In genomic region chr1:175936736-175937135, GRCh38 we compare ENCODE assay signal across 28 cellular contexts.
"Had no signal": no experiment of that assay in that cellular context is flagged by ENCODE, and none has a peak within 500 bp of the region (broad histone marks: within the 10 kb centered on the region; RNA-seq: fewer than 3 reads in every experiment).

No MANE protein-coding gene starts in this region.

- H3K27me3 Mint-ChIP-seq: naive thymus-derived CD4-positive, alpha-beta T cell; natural killer cell treated with Interleukin-12 subunit alpha and Interleukin-12 subunit beta and Interleukin-15 and Interleukin-18, amount 100 ng/mL, for 72 hours; progenitor cell of endocrine pancreas; stimulated activated memory B cell treated with anti-CD40 and anti-IgM and Interleukin-4, amounts not matched to agents 10 μg/mL and 1 μg/mL and 100 μg/mL, for 72 hours; stimulated activated naive CD8-positive, alpha-beta T cell treated with anti-CD3 and anti-CD28 coated beads, Interleukin-15, amount 100 ng/mL, for 72 hours had no signal

- H3K9me3 ChIP-seq: left lung, lower lobe of right lung, mucosa of descending colon, ovary, right atrium auricular region, right lobe of liver, thyroid gland, transverse colon, upper lobe of left lung, vagina had no signal

- H3K9me3 Mint-ChIP-seq: natural killer cell treated with Interleukin-12 subunit alpha and Interleukin-12 subunit beta and Interleukin-15 and Interleukin-18, amount 100 ng/mL, for 72 hours had no signal

- H3K27ac Mint-ChIP-seq: naive thymus-derived CD4-positive, alpha-beta T cell; natural killer cell treated with Interleukin-12 subunit alpha and Interleukin-12 subunit beta and Interleukin-15 and Interleukin-18, amount 100 ng/mL, for 72 hours; stimulated activated memory B cell treated with anti-CD40 and anti-IgM and Interleukin-4, amounts not matched to agents 10 μg/mL and 1 μg/mL and 100 μg/mL, for 72 hours; stimulated activated naive CD8-positive, alpha-beta T cell treated with anti-CD3 and anti-CD28 coated beads, Interleukin-15, amount 100 ng/mL, for 72 hours had no signal

- H3K4me1 ChIP-seq: left lung, lower lobe of right lung, right atrium auricular region, right lobe of liver, thyroid gland, transverse colon, upper lobe of left lung, vagina had no signal

- H3K4me2 ChIP-seq: smooth muscle cell had no signal

- H3K27ac ChIP-seq: left lung, lower lobe of right lung, ovary, right atrium auricular region, right lobe of liver, thyroid gland, transverse colon, upper lobe of left lung, vagina had no signal

- H3K27me3 ChIP-seq: left lung, ovary, right atrium auricular region, right lobe of liver, thyroid gland, transverse colon, upper lobe of left lung, vagina had no signal

- H3K4me1 Mint-ChIP-seq: naive thymus-derived CD4-positive, alpha-beta T cell; stimulated activated memory B cell treated with anti-CD40 and anti-IgM and Interleukin-4, amounts not matched to agents 10 μg/mL and 1 μg/mL and 100 μg/mL, for 72 hours; stimulated activated naive CD8-positive, alpha-beta T cell treated with anti-CD3 and anti-CD28 coated beads, Interleukin-15, amount 100 ng/mL, for 72 hours had no signal

- FAIRE-seq: keratinocyte had no signal

- H3K4me3 ChIP-seq: left lung, lower lobe of right lung, mucosa of descending colon, ovary, right atrium auricular region, right lobe of liver, smooth muscle cell, thyroid gland, transverse colon, upper lobe of left lung, vagina had no signal

- DNase-seq: hippocampal formation; kidney glomerular epithelial cell; left colon; left lung; lower lobe of right lung; mammary epithelial cell; midbrain; mucosa of descending colon; naive thymus-derived CD4-positive, alpha-beta T cell; ovary; right lobe of liver; stimulated activated CD4-positive, alpha-beta T cell treated with anti-CD3 and anti-CD28 coated beads, Interleukin-1b, Interleukin-23, amount 100 ng/mL, for 48 hours; stimulated activated CD4-positive, alpha-beta T cell treated with anti-CD3 and anti-CD28 coated beads, Interleukin-2, amount 100 ng/mL, for 48 hours; stimulated activated CD4-positive, alpha-beta T cell treated with anti-CD3 and anti-CD28 coated beads, Interleukin-4, amount 100 ng/mL, for 4 hours; stimulated activated CD8-positive, alpha-beta memory T cell treated with anti-CD3 and anti-CD28 coated beads, Interleukin-4, amount 100 ng/mL, for 48 hours; stimulated activated naive CD4-positive, alpha-beta T cell treated with Interleukin-2 at 50 U/mL for 16 hours; stimulated activated naive CD8-positive, alpha-beta T cell treated with anti-CD3 and anti-CD28 coated beads, Interleukin-15, amount 100 ng/mL, for 72 hours; substantia nigra; thyroid gland; transverse colon; upper lobe of left lung had no signal

- H3K36me3 ChIP-seq: ovary had no signal

- H3K4me3 Mint-ChIP-seq: naive thymus-derived CD4-positive, alpha-beta T cell; natural killer cell treated with Interleukin-12 subunit alpha and Interleukin-12 subunit beta and Interleukin-15 and Interleukin-18, amount 100 ng/mL, for 72 hours; stimulated activated memory B cell treated with anti-CD40 and anti-IgM and Interleukin-4, amounts not matched to agents 10 μg/mL and 1 μg/mL and 100 μg/mL, for 72 hours; stimulated activated naive CD8-positive, alpha-beta T cell treated with anti-CD3 and anti-CD28 coated beads, Interleukin-15, amount 100 ng/mL, for 72 hours had no signal
